ENCODE assay signal across 31 cellular contexts in genomic region chr7:103598326-103598905, GRCh38.
"Had no signal": no experiment of that assay in that cellular context is flagged by ENCODE, and none has a peak within 500 bp of the region (broad histone marks: within the 10 kb centered on the region; RNA-seq: fewer than 3 reads in every experiment).

No MANE protein-coding gene starts in this region.

- H3K9me3 Mint-ChIP-seq: activated CD4-positive, alpha-beta memory T cell treated with anti-CD3 and anti-CD28 coated beads, Interleukin-2, amount 10 ng/mL, durations not matched to agents 7 days and 5 days; activated naive CD4-positive, alpha-beta T cell treated with anti-CD3 and anti-CD28 coated beads, Interleukin-2, amount 10 ng/mL, durations not matched to agents 7 days and 5 days; activated naive CD8-positive, alpha-beta T cell treated with anti-CD3 and anti-CD28 coated beads, Interleukin-2, amount 50 U/mL, for 24 hours had no signal

- H3K36me3 Mint-ChIP-seq: activated CD8-positive, alpha-beta memory T cell treated with anti-CD3 and anti-CD28 coated beads, Interleukin-2, amount 10 ng/mL, durations not matched to agents 7 days and 5 days; activated naive CD4-positive, alpha-beta T cell treated with anti-CD3 and anti-CD28 coated beads, Interleukin-2, amount 10 ng/mL, durations not matched to agents 7 days and 5 days; activated naive CD8-positive, alpha-beta T cell had no signal

- H3K4me3 Mint-ChIP-seq: activated CD4-positive, alpha-beta memory T cell treated with anti-CD3 and anti-CD28 coated beads, Interleukin-2, amount 10 ng/mL, durations not matched to agents 7 days and 5 days; activated CD8-positive, alpha-beta memory T cell treated with anti-CD3 and anti-CD28 coated beads, Interleukin-2, amount 10 ng/mL, durations not matched to agents 7 days and 5 days; activated naive CD4-positive, alpha-beta T cell treated with anti-CD3 and anti-CD28 coated beads, Interleukin-2, amount 10 ng/mL, durations not matched to agents 7 days and 5 days; activated naive CD8-positive, alpha-beta T cell; activated naive CD8-positive, alpha-beta T cell treated with anti-CD3 and anti-CD28 coated beads, Interleukin-2, amount 50 U/mL, for 24 hours had no signal

- DNase-seq: activated CD4-positive, alpha-beta memory T cell treated with anti-CD3 and anti-CD28 coated beads, Interleukin-2, amount 10 ng/mL, durations not matched to agents 7 days and 5 days; activated CD4-positive, alpha-beta T cell treated with anti-CD3 and anti-CD28 coated beads for 1 hour; activated CD4-positive, alpha-beta T cell treated with anti-CD3 and anti-CD28 coated beads for 48 hours; activated CD4-positive, CD25-positive, alpha-beta regulatory T cell; activated CD8-positive, alpha-beta memory T cell treated with anti-CD3 and anti-CD28 coated beads for 24 hours; activated CD8-positive, alpha-beta memory T cell treated with anti-CD3 and anti-CD28 coated beads, Interleukin-2, amount 10 ng/mL, durations not matched to agents 7 days and 5 days; activated CD8-positive, alpha-beta memory T cell treated with anti-CD3 and anti-CD28 coated beads, Interleukin-2, amount 50 U/mL, for 48 hours; activated effector memory CD4-positive, alpha-beta T cell treated with Interleukin-2 at 50 U/mL for 16 hours; activated naive CD4-positive, alpha-beta T cell treated with anti-CD3 and anti-CD28 coated beads, Interleukin-2, amount 10 ng/mL, durations not matched to agents 7 days and 5 days; activated naive CD8-positive, alpha-beta T cell treated with anti-CD3 and anti-CD28 coated beads, Interleukin-2, amount 50 U/mL, for 24 hours; activated T-cell treated with anti-CD3 and anti-CD28 coated beads, Interleukin-2, amount 50 U/mL, for 48 hours; anterior cingulate cortex; Karpas-422; KBM-7; MG63; MV-4-11; NCI-H1092; NCI-H1436 treated with DMSO at 0.1 percent for 48 hours; NCI-H1694 treated with DMSO at 0.1 percent for 48 hours; NCI-H2029 treated with DMSO at 0.1 percent for 48 hours; NCI-H2107; NCI-H226; NCI-H446 treated with DMSO at 0.1 percent for 48 hours; NCI-H524; SHP77; SJCRH30; T1000; WERI-Rb-1 had no signal

- H3K27ac Mint-ChIP-seq: activated CD4-positive, alpha-beta memory T cell treated with anti-CD3 and anti-CD28 coated beads, Interleukin-2, amount 10 ng/mL, durations not matched to agents 7 days and 5 days; activated CD8-positive, alpha-beta memory T cell treated with anti-CD3 and anti-CD28 coated beads, Interleukin-2, amount 10 ng/mL, durations not matched to agents 7 days and 5 days; activated naive CD4-positive, alpha-beta T cell treated with anti-CD3 and anti-CD28 coated beads, Interleukin-2, amount 10 ng/mL, durations not matched to agents 7 days and 5 days; activated naive CD8-positive, alpha-beta T cell; activated naive CD8-positive, alpha-beta T cell treated with anti-CD3 and anti-CD28 coated beads, Interleukin-2, amount 50 U/mL, for 24 hours had no signal

- ATAC-seq: activated CD8-positive, alpha-beta memory T cell treated with anti-CD3 and anti-CD28 coated beads, Interleukin-2, amount 10 ng/mL, durations not matched to agents 7 days and 5 days; activated naive CD8-positive, alpha-beta T cell treated with anti-CD3 and anti-CD28 coated beads, Interleukin-2, amount 50 U/mL, for 24 hours; Panc1 had no signal

- H3K4me3 ChIP-seq: MG63, SJCRH30, SK-N-MC had no signal

- H3K36me3 ChIP-seq: MG63, WERI-Rb-1 had no signal

- H3K4me1 ChIP-seq: SJCRH30 had no signal

- H3K9me3 ChIP-seq: MG63, SJCRH30 had no signal

- H3K27me3 ChIP-seq: MG63, SJCRH30 had no signal

- H3K27ac ChIP-seq: SJCRH30, SK-N-MC, WERI-Rb-1 had no signal

- H3K4me1 Mint-ChIP-seq: activated CD4-positive, alpha-beta memory T cell treated with anti-CD3 and anti-CD28 coated beads, Interleukin-2, amount 10 ng/mL, durations not matched to agents 7 days and 5 days; activated CD8-positive, alpha-beta memory T cell treated with anti-CD3 and anti-CD28 coated beads, Interleukin-2, amount 10 ng/mL, durations not matched to agents 7 days and 5 days; activated naive CD4-positive, alpha-beta T cell treated with anti-CD3 and anti-CD28 coated beads, Interleukin-2, amount 10 ng/mL, durations not matched to agents 7 days and 5 days; activated naive CD8-positive, alpha-beta T cell treated with anti-CD3 and anti-CD28 coated beads, Interleukin-2, amount 50 U/mL, for 24 hours had no signal
